Comparison of ENCODE assay signal across 8 cellular contexts in the genomic region with DNA sequence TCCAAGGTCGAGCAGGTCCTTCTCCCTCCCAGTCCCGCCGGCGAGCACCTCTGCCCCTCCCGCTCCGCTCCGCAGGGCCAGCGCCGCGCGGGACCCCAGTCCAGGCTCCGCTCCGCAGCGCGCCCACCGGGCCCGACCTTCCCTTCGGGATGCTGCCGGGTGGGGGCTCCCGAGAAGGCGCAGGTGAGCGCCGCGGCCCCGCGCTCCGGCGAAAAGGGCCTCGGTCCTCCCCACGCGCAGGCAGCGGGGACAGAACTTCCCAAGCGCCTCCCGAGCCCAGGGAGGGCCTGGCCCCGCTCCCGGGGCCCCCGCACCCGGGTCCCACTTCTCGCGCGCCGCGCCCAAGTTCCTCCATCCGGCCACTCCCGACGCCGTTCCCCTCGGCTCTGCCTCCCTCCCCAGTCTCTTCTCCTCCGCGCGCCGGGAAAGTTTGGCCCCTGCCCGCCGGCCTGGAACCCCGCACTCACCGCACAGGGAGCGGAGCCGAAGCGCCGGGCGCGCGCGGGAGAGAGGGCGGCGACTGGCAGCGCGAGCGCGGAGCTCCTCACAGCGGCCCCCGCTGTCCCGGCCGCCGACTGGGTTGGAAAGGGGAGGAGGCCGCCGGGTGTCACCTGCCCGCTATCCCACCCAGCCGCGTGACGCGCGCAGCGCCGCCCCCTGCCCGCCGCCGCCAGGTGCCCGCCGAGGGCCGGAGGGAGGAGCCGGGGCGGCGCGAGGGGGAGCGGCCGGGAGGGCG. TPM values are rescaled to one million over a fixed set of nuclear protein-coding genes. Genes with fewer than 3 reads are reported as not detected.
DNase-seq lines count a peak whose midpoint lies in the region; ATAC-seq, FAIRE-seq and TF ChIP-seq lines count a peak whose summit lies in the region.

A gene (minus strand): TSS at position 577 of the 736 bp plus-strand sequence. CDS start 56,872 bp downstream, outside the sequence.

- peak within 1 kb of the TSS; percentile 98 for H3K4me2 ChIP-seq in GM12878 (ENCODE audit: control insufficient read depth, insufficient read depth)
- no peak within 1 kb of the TSS for H3K4me2 ChIP-seq in Karpas-422 (ENCODE audit: low read depth, low read length, poor library complexity, severe bottlenecking)

- POLR2A ChIA-PET in GM12878 (lab: Charles Lee) = no interaction called here

- intact Hi-C loops in GM12878 (cut with micrococcal nuclease; ENCODE audit: unreplicated experiment) = loop anchor here (5.0 kb wide), 1 partner anchor 167 kb away; no protein-coding TSS in a partner anchor

- H3K27ac ChIP-seq in RWPE2 (ENCODE audit: poor library complexity, severe bottlenecking) = no peak within 1 kb of the TSS
- H3K27ac ChIP-seq in GM12878 (ENCODE audit: control insufficient read depth, insufficient read depth) = no peak within 1 kb of the TSS
- no peak within 1 kb of the TSS for H3K27ac ChIP-seq in skeletal muscle tissue (ENCODE audit: low read depth, low read length)
- H3K27ac ChIP-seq in Karpas-422 (ENCODE audit: low read length) = no peak within 1 kb of the TSS

- H3K4me3 ChIP-seq in GM06990 (replicated peaks; ENCODE audit: low read depth, low read length) (peak within 1 kb of the TSS; percentile 66), RWPE2 (ENCODE audit: severe bottlenecking) (peak within 1 kb of the TSS; percentile 78), GM12878 (peak within 1 kb of the TSS; percentile 94), skeletal muscle tissue (ENCODE audit: low read length in 3 of 3) (peak within 1 kb of the TSS; percentile 30 to 63 (median 48)), Karpas-422 (ENCODE audit: low read length) (no peak within 1 kb of the TSS)

- no TSS peak for BruUV-seq in GM12878 (replicated peaks; lab: Mats Ljungman, UMichigan)

- H3K79me2 ChIP-seq in GM12878 (ENCODE audit: control insufficient read depth, insufficient read depth, low read length) (no peaks in the 10 kb centered on the region), Karpas-422 (ENCODE audit: low read length) (no peaks in the 10 kb centered on the region)

- no peaks in the 10 kb centered on the region for H4K20me1 ChIP-seq in GM12878 (ENCODE audit: control insufficient read depth, insufficient read depth)
- H4K20me1 ChIP-seq in Karpas-422 (ENCODE audit: insufficient read depth, low read depth, low read length) = no peaks in the 10 kb centered on the region

- no peak for TF ChIP-seq EP300 in GM12878 (IDR thresholded peaks at IDR 0.05; ENCODE audit: borderline replicate concordance in 1 of 2, control insufficient read depth in 1 of 2, low read depth in 2 of 2, low read length in 2 of 2)

- DNase-seq in GM06990 (ENCODE audit: extremely low read depth, insufficient read length) = peak; percentile 79
- DNase-seq in HuH-7.5 (ENCODE audit: low spot score) = peak; percentile 77
- DNase-seq in RWPE2 (ENCODE audit: low spot score) = peak; percentile 92
- no peak for DNase-seq in GM12878 (ENCODE audit: low read depth, low spot score)
- DNase-seq in iPS-NIHi11 (ENCODE audit: low spot score) = peak; percentile 94
- DNase-seq in Karpas-422 = no peak

- in situ Hi-C loops in GM12878 (cut with MboI) = no loop called here

- RAD21 ChIA-PET in GM12878 (lab: Charles Lee; ENCODE audit: unreplicated experiment) = interaction anchor here (0.7 kb wide), 1 partner anchor 17 kb away, joined by 3 read pairs; no protein-coding TSS in a partner anchor

- SMC1A ChIA-PET in GM12878 (lab: Charles Lee; ENCODE audit: uncharacterized antibody, unreplicated experiment) = interaction anchor here (1.2 kb wide), 1 partner anchor 165 kb away, joined by 3 read pairs; no protein-coding TSS in a partner anchor

- peak; percentile 66 for TF ChIP-seq POLR2A in GM12878 (IDR thresholded peaks at IDR 0.05; ENCODE audit: low read depth, low read length)

- peak; percentile 90 for ATAC-seq in GM21717 (IDR thresholded peaks at IDR 0.05; ENCODE audit: unreplicated experiment)
- peak; percentile 92 for ATAC-seq in RWPE2 (ENCODE audit: low read depth)
- ATAC-seq in GM12878 = peak; percentile 97

- H3K9me2 ChIP-seq in Karpas-422 (replicated peaks; ENCODE audit: insufficient read depth, low read length) = no peaks in the 10 kb centered on the region

- TF ChIP-seq CTCF in GM06990 (IDR thresholded peaks at IDR 0.05; ENCODE audit: insufficient read depth, low read length, poor library complexity, severe bottlenecking) (no peak), RWPE2 (IDR thresholded peaks at IDR 0.05; ENCODE audit: poor library complexity, severe bottlenecking) (peak; percentile 86), GM12878 (IDR thresholded peaks at IDR 0.05 in 2 of 3, conservative IDR thresholded peaks at IDR 0.05 in 1 of 3; ENCODE audit: control insufficient read depth in 2 of 3, extremely low read depth in 1 of 3, insufficient read depth in 1 of 3, low read depth in 3 of 3, low read length in 3 of 3) (peak; percentile 28 to 56 (median 46); a peak in 5 of 6 replicates)

- peak within 1 kb of the TSS; percentile 56 for H3K9ac ChIP-seq in GM12878 (ENCODE audit: control insufficient read depth, insufficient read depth, low read length)
- H3K9ac ChIP-seq in skeletal muscle tissue (ENCODE audit: low read depth in 1 of 3, low read length in 3 of 3) = no peak within 1 kb of the TSS
- H3K9ac ChIP-seq in Karpas-422 (ENCODE audit: low read length) = no peak within 1 kb of the TSS

- H3K27me3 ChIP-seq in GM06990 (replicated peaks; ENCODE audit: control insufficient read depth, insufficient read depth, low read length) (peaks cover 2% of the 10 kb centered on the region; the same call in 1 of the 2 replicates), RWPE2 (ENCODE audit: insufficient read depth, poor library complexity, severe bottlenecking) (no peaks in the 10 kb centered on the region), GM12878 (replicated peaks in 1 of 2; ENCODE audit: control insufficient read depth in 2 of 2, insufficient read depth in 2 of 2, low read length in 1 of 2) (peaks cover 0 to 8% of the 10 kb centered on the region in 2 experiments; a peak in 3 of 4 replicates), skeletal muscle tissue (ENCODE audit: control insufficient read depth in 3 of 3, insufficient read depth in 3 of 3, low read length in 3 of 3) (peaks cover 19 to 45% (median 41%) of the 10 kb centered on the region in 3 donors), Karpas-422 (ENCODE audit: low read length) (no peaks in the 10 kb centered on the region)

- no peaks in the 10 kb centered on the region for H3K9me3 ChIP-seq in RWPE2 (ENCODE audit: severe bottlenecking)
- H3K9me3 ChIP-seq in GM12878 (replicated peaks; ENCODE audit: control insufficient read depth, insufficient read depth, low read length) = no peaks in the 10 kb centered on the region
- no peaks in the 10 kb centered on the region for H3K9me3 ChIP-seq in skeletal muscle tissue (ENCODE audit: control insufficient read depth in 3 of 3, low read length in 3 of 3)
- H3K9me3 ChIP-seq in Karpas-422 (ENCODE audit: low read length) = no peaks in the 10 kb centered on the region

- TF ChIP-seq RAD21 in GM12878 (IDR thresholded peaks at IDR 0.05; ENCODE audit: insufficient read depth, low read depth, low read length) = peak; percentile 26; the same call in 1 of the 2 replicates

- WGBS in GM12878 (ENCODE audit: insufficient coverage, insufficient replicate concordance, low lambda C conversion rate, missing lambda C conversion rate) = 2% methylated on average over 48 of the region's 98 CpGs

- FAIRE-seq in GM12878 (lab: Jason Lieb, UNC) = no peak

- no peaks in the 10 kb centered on the region for H3K4me1 ChIP-seq in RWPE2 (ENCODE audit: insufficient read depth, poor library complexity, severe bottlenecking)
- H3K4me1 ChIP-seq in GM12878 (ENCODE audit: control insufficient read depth, insufficient read depth, low read length) = no peaks in the 10 kb centered on the region
- H3K4me1 ChIP-seq in skeletal muscle tissue (ENCODE audit: control insufficient read depth in 3 of 3, insufficient read depth in 3 of 3, low read length in 3 of 3) = peaks cover 5 to 13% (median 10%) of the 10 kb centered on the region in 3 donors
- no peaks in the 10 kb centered on the region for H3K4me1 ChIP-seq in Karpas-422 (ENCODE audit: low read length)

- H2AFZ ChIP-seq in GM12878 (ENCODE audit: control insufficient read depth, low read depth, low read length) = peak within 1 kb of the TSS; percentile 89
- no peak within 1 kb of the TSS for H2AFZ ChIP-seq in Karpas-422 (ENCODE audit: low read length)

- CTCF ChIA-PET in GM12878 (lab: Yijun Ruan, JAX) = interaction anchor here (0.8 to 1.5 kb wide), 4 partner anchors 17 to 194 kb away, joined by 3 to 4 read pairs (median 3); no protein-coding TSS in a partner anchor

- no peaks in the 10 kb centered on the region for H3K36me3 ChIP-seq in GM06990 (ENCODE audit: control insufficient read depth, insufficient read depth, low read length)
- H3K36me3 ChIP-seq in RWPE2 (ENCODE audit: low read depth) = no peaks in the 10 kb centered on the region
- no peaks in the 10 kb centered on the region for H3K36me3 ChIP-seq in GM12878 (ENCODE audit: control insufficient read depth in 2 of 2, insufficient read depth in 2 of 2, low read length in 1 of 2)
- H3K36me3 ChIP-seq in skeletal muscle tissue (ENCODE audit: control insufficient read depth in 3 of 3, insufficient read depth in 3 of 3, low read length in 3 of 3) = no peaks in the 10 kb centered on the region
- no peaks in the 10 kb centered on the region for H3K36me3 ChIP-seq in Karpas-422 (ENCODE audit: insufficient read depth, low read length)

TF ChIP-seq in GM12878, 131 proteins besides CTCF, POLR2A, EP300 and RAD21 (continues in another document):
- TF ChIP-seq CBFB (IDR thresholded peaks at IDR 0.05; ENCODE audit: low read depth) = no peak

RNA-seq across cellular contexts. Expression of the gene that starts here (rescaled TPM):
- 1.3 and 2.9 TPM in 2 replicates for total RNA-seq in GM12878 (2013; cell fraction: nucleolus; rRNA removed)
- total RNA-seq in GM12878 (2014; rRNA removed) (0.68 and 1.3 TPM in 2 replicates), GM12878 (2014; rRNA removed; fragmentation: Illumina TruSeq; extraction: Trizol) (0.97 and 1.1 TPM in 2 replicates), GM12878 (2021) (0.95 and 1.1 TPM in 2 replicates), skeletal muscle tissue (0.52 TPM)
- 0.52 TPM for polyA plus RNA-seq in GM12878 (2011; ENCODE audit: low read depth)
- polyA plus RNA-seq in GM12878 (2011; rRNA removed) (0.27 and 1.0 TPM in 2 replicates), GM12878 (2014; fragmentation: Illumina TruSeq; extraction: Trizol) (0.78 and 0.90 TPM in 2 replicates), GM12878 (2014; fragmentation: Nextera tagmentation; extraction: Ambion mirVana) (under 1 TPM; 0.26 to 0.27 TPM), GM12878 (2014; rRNA removed) (0.44 and 1.1 TPM in 2 replicates), GM12878 (2016; fragmentation: Nextera tagmentation; extraction: Ambion mirVana) (1 to 10 TPM; 1.1 to 1.2 TPM)
- 0.13 and 0.18 TPM in 2 replicates for polyA plus RNA-seq in GM12878 (2011; cell fraction: cytosol; rRNA removed)
- polyA plus RNA-seq in GM12878 (2011; cell fraction: nucleus; rRNA removed) = 1.1 and 1.2 TPM in 2 replicates
- polyA plus RNA-seq in GM12878 (2012) = 0.24 and 0.31 TPM in 2 replicates
- 0.21 and 0.73 TPM in 2 replicates for polyA minus RNA-seq in GM12878 (2011; rRNA and poly(A)+ RNA removed)
- not detected in 2 replicates for polyA minus RNA-seq in GM12878 (2011; cell fraction: cytosol; rRNA and poly(A)+ RNA removed)
- 0.12 and 0.19 TPM in 2 replicates for polyA minus RNA-seq in GM12878 (2011; cell fraction: nucleus; rRNA and poly(A)+ RNA removed)
- 0.11 TPM in 1 of 2 replicates, not detected in the other for total RNA-seq in Karpas-422 (2014; rRNA removed; shearing (Covaris generic); ENCODE audit: low replicate concordance)

Comparison
In these comparisons a context has a peak if more than half of its experiments do, and no peak if none do; other contexts are left out.
1. DNase-seq: peak in GM06990 (single experiment), HuH-7.5 (single experiment), RWPE2 (single experiment) and iPS-NIHi11 (single experiment); none in GM12878 (single experiment) and Karpas-422 (single experiment).
2. Peak in every context shown above with its lines, with median percentiles within 50 percentile points of each other: ATAC-seq.